ENCODE assay signal across 4 cellular contexts in genomic region chr9:134899168-134899567, GRCh38. TPM values are rescaled to one million over a fixed set of nuclear protein-coding genes. Genes with fewer than 3 reads are reported as not detected.
"Had no signal": no experiment of that assay in that cellular context is flagged by ENCODE, and none has a peak within 500 bp of the region (broad histone marks: within the 10 kb centered on the region; RNA-seq: fewer than 3 reads in every experiment).

No MANE protein-coding gene starts in this region.

- DNase-seq: GDM1, GF-D8 had no signal

- ATAC-seq: GM12878 had no signal

- H3K4me3 ChIP-seq: GM12878 had no signal

RNA-seq across cellular contexts. Expression of gene FCN1, which starts 18.5 kb away (rescaled TPM):
- total RNA-seq: G401 had no signal
- polyA plus RNA-seq: GM12878 had no signal

RNA-seq across cellular contexts. Expression of gene FCN2, which starts 18.6 kb away (rescaled TPM):
- total RNA-seq: G401, GM12878 had no signal
- polyA plus RNA-seq: GM12878 had no signal
